25 cellular contexts compared by ENCODE assay signal in genomic region chr1:53288247-53289049, GRCh38. TPM values are rescaled to one million over a fixed set of nuclear protein-coding genes. Genes with fewer than 3 reads are reported as not detected.
DNase-seq lines count a peak whose midpoint lies in the region; ATAC-seq and TF ChIP-seq lines count a peak whose summit lies in the region.
"Had no signal": no experiment of that assay in that cellular context is flagged by ENCODE, and none has a peak within 500 bp of the region (broad histone marks: within the 10 kb centered on the region; RNA-seq: fewer than 3 reads in every experiment).

No MANE protein-coding gene starts in this region.

- H2AK5ac ChIP-seq in IMR-90 (ENCODE audit: low read depth, low read length), result 0 out of 2 replicates have a peak overlapping the region, but pooled peaks have one; percentile 9

- no peak overlapping the region for H2BK5ac ChIP-seq in IMR-90 (ENCODE audit: low read depth, low read length, poor library complexity, severe bottlenecking)

- H3K4me1 Mint-ChIP-seq in dendritic cell treated with granulocyte-macrophage colony-stimulating factor and Interleukin-4, amounts not matched to agents 40 ng/mL and 50 ng/mL, for 4 days (ENCODE audit: low read depth), result peaks cover 50% of the 10 kb centered on the region
- H3K4me1 Mint-ChIP-seq in nephron (peaks cover 31% of the 10 kb centered on the region), Calu3 (ENCODE audit: low read depth, unreplicated experiment) (no peaks in the 10 kb centered on the region)
- peaks cover 4% of the 10 kb centered on the region for H3K4me1 Mint-ChIP-seq in activated naive CD4-positive, alpha-beta T cell treated with anti-CD3 and anti-CD28 coated beads for 36 hours (ENCODE audit: low read depth)

- no peaks in the 10 kb centered on the region for H3K9me3 Mint-ChIP-seq in dendritic cell treated with granulocyte-macrophage colony-stimulating factor and Interleukin-4, amounts not matched to agents 40 ng/mL and 50 ng/mL, for 4 days
- H3K9me3 Mint-ChIP-seq in nephron (no peaks in the 10 kb centered on the region), Calu3 (ENCODE audit: low read depth, unreplicated experiment) (no peaks in the 10 kb centered on the region)
- H3K9me3 Mint-ChIP-seq in activated naive CD4-positive, alpha-beta T cell treated with anti-CD3 and anti-CD28 coated beads for 36 hours, result no peaks in the 10 kb centered on the region
- H3K9me3 Mint-ChIP-seq: activated T-helper 2 cell treated with anti-CD3 and anti-CD28 coated beads, Interferon-gamma antibody, Interleukin-2, Interleukin-4, amounts not matched to agents 10 μg/mL and 5 μg/mL and 100 μg/mL, durations not matched to agents 14 hours and 24 hours and 36 hours; naive B cell; stimulated activated memory B cell treated with anti-CD40 and anti-IgM and Interleukin-4, amounts not matched to agents 10 μg/mL and 1 μg/mL and 100 μg/mL, for 72 hours had no signal

- intact Hi-C loops in IMR-90 (cut with micrococcal nuclease) (no loop called here), Calu3 (cut with micrococcal nuclease; ENCODE audit: unreplicated experiment) (no loop called here)
- intact Hi-C loops in dendritic cell treated with granulocyte-macrophage colony-stimulating factor and Interleukin-4, amounts not matched to agents 40 ng/mL and 50 ng/mL, for 4 days (cut with micrococcal nuclease), result no loop called here
- intact Hi-C loops in activated naive CD4-positive, alpha-beta T cell treated with anti-CD3 and anti-CD28 coated beads for 36 hours (cut with micrococcal nuclease), result no loop called here

- ATAC-seq in IMR-90 (ENCODE audit: low read depth), result no peak
- ATAC-seq in HG03521 (IDR thresholded peaks at IDR 0.05; ENCODE audit: unreplicated experiment), result no peak
- ATAC-seq: foreskin keratinocyte; sciatic nerve; stimulated activated memory B cell treated with anti-CD40 and anti-IgM and Interleukin-4, amounts not matched to agents 10 μg/mL and 1 μg/mL and 100 μg/mL, for 72 hours had no signal

- H3K14ac ChIP-seq in IMR-90 (replicated peaks; ENCODE audit: low read depth, low read length), result no peak overlapping the region

- 0 out of 4 replicates have a peak, but pooled peaks cover 0 to 4% of the 10 kb centered on the region in 2 experiments for H3K79me1 ChIP-seq in IMR-90 (ENCODE audit: low read depth in 1 of 2, low read length in 2 of 2)

- peak overlapping the region; percentile 35 for H2AFZ ChIP-seq in IMR-90 (replicated peaks; ENCODE audit: low read length, poor library complexity)
- H2AFZ ChIP-seq: parathyroid adenoma had no signal

- in situ Hi-C loops in IMR-90 (cut with MboI; ENCODE audit: low sequenced_read_pairs), result no loop called here

- H4K8ac ChIP-seq in IMR-90 (ENCODE audit: low read depth in 2 of 2, low read length in 2 of 2), result no peak overlapping the region

- H3K4me3 Mint-ChIP-seq in dendritic cell treated with granulocyte-macrophage colony-stimulating factor and Interleukin-4, amounts not matched to agents 40 ng/mL and 50 ng/mL, for 4 days, result no peak overlapping the region
- peak overlapping the region in 1 of 3 experiments; percentile 13 for H3K4me3 Mint-ChIP-seq in nephron
- no peak overlapping the region for H3K4me3 Mint-ChIP-seq in Calu3 (ENCODE audit: low read depth, unreplicated experiment)
- no peak overlapping the region for H3K4me3 Mint-ChIP-seq in activated naive CD4-positive, alpha-beta T cell treated with anti-CD3 and anti-CD28 coated beads for 36 hours
- H3K4me3 Mint-ChIP-seq: naive B cell; stimulated activated memory B cell treated with anti-CD40 and anti-IgM and Interleukin-4, amounts not matched to agents 10 μg/mL and 1 μg/mL and 100 μg/mL, for 72 hours had no signal

- H3K4ac ChIP-seq in IMR-90 (ENCODE audit: low read depth, low read length), result no peak overlapping the region

- H3K27me3 Mint-ChIP-seq in dendritic cell treated with granulocyte-macrophage colony-stimulating factor and Interleukin-4, amounts not matched to agents 40 ng/mL and 50 ng/mL, for 4 days, result no peaks in the 10 kb centered on the region
- H3K27me3 Mint-ChIP-seq in nephron (ENCODE audit: low read depth) (peaks cover 11% of the 10 kb centered on the region), Calu3 (ENCODE audit: unreplicated experiment) (no peaks in the 10 kb centered on the region)
- H3K27me3 Mint-ChIP-seq in activated naive CD4-positive, alpha-beta T cell treated with anti-CD3 and anti-CD28 coated beads for 36 hours (ENCODE audit: low read depth), result no peaks in the 10 kb centered on the region
- H3K27me3 Mint-ChIP-seq: naive B cell; stimulated activated memory B cell treated with anti-CD40 and anti-IgM and Interleukin-4, amounts not matched to agents 10 μg/mL and 1 μg/mL and 100 μg/mL, for 72 hours had no signal

- CTCF ChIA-PET in IMR-90 (lab: Yijun Ruan, JAX) (interaction anchor here (0.5 kb wide), 1 partner anchor 24 kb away, joined by 3 read pairs; no protein-coding TSS in a partner anchor), Calu3 (lab: Charles Lee) (no interaction called here)
- CTCF ChIA-PET in activated naive CD4-positive, alpha-beta T cell treated with anti-CD3 and anti-CD28 coated beads for 36 hours (lab: Charles Lee), result no interaction called here

- H2BK15ac ChIP-seq in IMR-90 (ENCODE audit: low read depth, low read length), result no peak overlapping the region

- H3K27ac Mint-ChIP-seq in dendritic cell treated with granulocyte-macrophage colony-stimulating factor and Interleukin-4, amounts not matched to agents 40 ng/mL and 50 ng/mL, for 4 days, result peak overlapping the region; percentile 9
- H3K27ac Mint-ChIP-seq in nephron, result peak overlapping the region; percentile 64 to 84 (median 73)
- no peak overlapping the region for H3K27ac Mint-ChIP-seq in Calu3 (ENCODE audit: unreplicated experiment)
- no peak overlapping the region for H3K27ac Mint-ChIP-seq in activated naive CD4-positive, alpha-beta T cell treated with anti-CD3 and anti-CD28 coated beads for 36 hours
- H3K27ac Mint-ChIP-seq: activated T-helper 2 cell treated with anti-CD3 and anti-CD28 coated beads, Interferon-gamma antibody, Interleukin-2, Interleukin-4, amounts not matched to agents 10 μg/mL and 5 μg/mL and 100 μg/mL, durations not matched to agents 14 hours and 24 hours and 36 hours; stimulated activated memory B cell treated with anti-CD40 and anti-IgM and Interleukin-4, amounts not matched to agents 10 μg/mL and 1 μg/mL and 100 μg/mL, for 72 hours had no signal

- no peaks in the 10 kb centered on the region for H3K9me3 ChIP-seq in IMR-90 (ENCODE audit: control insufficient read depth, insufficient read depth, low read length)
- H3K9me3 ChIP-seq: thoracic aorta had no signal

- BruUV-seq in IMR-90 (replicated peaks; lab: Mats Ljungman, UMichigan), result no TSS peak
- BruUV-seq in Calu3 (replicated peaks; lab: Mats Ljungman, UMichigan), result no TSS peak

- H3K9ac ChIP-seq in IMR-90 (ENCODE audit: low read depth, low read length), result no peak overlapping the region
- H3K9ac ChIP-seq: parathyroid adenoma had no signal

- no peak overlapping the region for H3K4me2 ChIP-seq in IMR-90 (ENCODE audit: low read depth, low read length)

- H3K27ac ChIP-seq in IMR-90 (ENCODE audit: insufficient read depth, low read length), result no peak overlapping the region
- H3K27ac ChIP-seq: foreskin keratinocyte, parathyroid adenoma, thoracic aorta had no signal

- H3K23ac ChIP-seq in IMR-90 (ENCODE audit: low read depth, low read length), result no peak overlapping the region

- no peak overlapping the region for H4K91ac ChIP-seq in IMR-90 (ENCODE audit: insufficient read depth, low read depth, low read length)

- 32% methylated on average over 3 of the region's 17 CpGs; no CpG with 5 or more reads in 1 of the 2 experiments for WGBS in IMR-90 (ENCODE audit: extremely low coverage in 2 of 2, insufficient read length in 1 of 2), 2 experiments

- peaks cover 3% of the 10 kb centered on the region; the same call in 1 of the 2 replicates for H3K4me1 ChIP-seq in IMR-90 (ENCODE audit: control insufficient read depth, insufficient read depth, low read length)
- H3K4me1 ChIP-seq: foreskin keratinocyte, parathyroid adenoma had no signal

- H3K9me1 ChIP-seq in IMR-90 (ENCODE audit: insufficient read depth, low read length), result peaks cover 11% of the 10 kb centered on the region; the same call in 1 of the 2 replicates

- H3K27me3 ChIP-seq in IMR-90 (ENCODE audit: control insufficient read depth, insufficient read depth, low read length), result no peaks in the 10 kb centered on the region
- H3K27me3 ChIP-seq: foreskin keratinocyte had no signal

- no peak overlapping the region for H3K18ac ChIP-seq in IMR-90 (ENCODE audit: low read depth, low read length)

- H3K36me3 ChIP-seq in IMR-90 (ENCODE audit: control insufficient read depth, insufficient read depth, low read length), result peaks cover 2% of the 10 kb centered on the region; the same call in 1 of the 2 replicates

- DNase-seq in ELF-1 (ENCODE audit: low read depth, low spot score) (peak; percentile 59), IMR-90 (no peak), NCI-H1048 (lab: John Stamatoyannopoulos, UW) (no peak), Calu3 (no peak)
- no peak for DNase-seq in activated naive CD4-positive, alpha-beta T cell treated with anti-CD3 and anti-CD28 coated beads for 36 hours
- DNase-seq: activated CD4-positive, alpha-beta T cell treated with anti-CD3 and anti-CD28 coated beads for 4 hours; DMS153; foreskin keratinocyte; GF-D8; hippocampal formation; kidney; mammary epithelial cell; naive B cell; NCI-H1105 treated with DMSO at 0.1 percent for 48 hours; NCI-H2107; NCI-H526; SHP77 had no signal

- no peak for TF ChIP-seq RAD21 in IMR-90 (IDR thresholded peaks at IDR 0.05; ENCODE audit: low read length)

- peak overlapping the region; percentile 30 for H2AK9ac ChIP-seq in IMR-90 (replicated peaks; ENCODE audit: low read depth, low read length, poor library complexity)

- no peak overlapping the region for H2BK20ac ChIP-seq in IMR-90 (ENCODE audit: low read depth, low read length)

- H3K36me3 Mint-ChIP-seq in dendritic cell treated with granulocyte-macrophage colony-stimulating factor and Interleukin-4, amounts not matched to agents 40 ng/mL and 50 ng/mL, for 4 days (ENCODE audit: low read depth), result peaks cover 64% of the 10 kb centered on the region
- H3K36me3 Mint-ChIP-seq in nephron (ENCODE audit: low read depth) (no peaks in the 10 kb centered on the region), Calu3 (ENCODE audit: insufficient read depth, unreplicated experiment) (peaks cover 28% of the 10 kb centered on the region)
- H3K36me3 Mint-ChIP-seq in activated naive CD4-positive, alpha-beta T cell treated with anti-CD3 and anti-CD28 coated beads for 36 hours (ENCODE audit: low read depth), result peaks cover 17% of the 10 kb centered on the region
- H3K36me3 Mint-ChIP-seq: naive B cell had no signal

- POLR2A ChIA-PET in IMR-90 (lab: Charles Lee; ENCODE audit: unreplicated experiment), result no interaction called here

- H4K5ac ChIP-seq in IMR-90 (ENCODE audit: low read depth, low read length), result no peak overlapping the region

- H3K4me3 ChIP-seq in IMR-90 (ENCODE audit: insufficient read depth, low read depth, low read length), result no peak overlapping the region
- H3K4me3 ChIP-seq: thoracic aorta had no signal

- H3K56ac ChIP-seq in IMR-90 (ENCODE audit: extremely low read depth, insufficient read depth, low read length), result no peak overlapping the region

- H4K20me1 ChIP-seq in IMR-90 (ENCODE audit: insufficient read depth, low read length), result 0 out of 2 replicates have a peak, but pooled peaks cover 3% of the 10 kb centered on the region

- TF ChIP-seq POLR2A in IMR-90 (IDR thresholded peaks at IDR 0.05; ENCODE audit: low read depth, low read length), result no peak

- H2BK120ac ChIP-seq in IMR-90 (ENCODE audit: low read depth, low read length), result no peak overlapping the region

- dilution Hi-C loops in IMR-90 (cut with HindIII; ENCODE audit: low sequenced_read_pairs, unreplicated experiment), result no loop called here

- TF ChIP-seq CTCF in IMR-90 (conservative IDR thresholded peaks at IDR 0.05; ENCODE audit: low read depth, low read length) (no peak), nephron (IDR thresholded peaks at IDR 0.05; ENCODE audit: unreplicated experiment in 3 of 3) (no peak), Calu3 (IDR thresholded peaks at IDR 0.05; ENCODE audit: unreplicated experiment) (no peak)

RNA-seq across cellular contexts. Expression of gene LRP8, which starts 39.4 kb away (rescaled TPM):
- total RNA-seq in IMR-90 (2012; rRNA removed), result 11.1 and 12.0 TPM in 2 replicates
- polyA plus RNA-seq in IMR-90 (2012; rRNA removed), result 12.1 and 12.6 TPM in 2 replicates
- 5.9 and 7.7 TPM in 2 replicates for polyA plus RNA-seq in IMR-90 (2012; cell fraction: cytosol; rRNA removed)
- 40.5 and 54.0 TPM in 2 replicates for polyA plus RNA-seq in IMR-90 (2012; cell fraction: nucleus; rRNA removed; ENCODE audit: low replicate concordance)
- total RNA-seq in Calu3 (2022), result 84.1 and 104 TPM in 2 replicates
- total RNA-seq in activated naive CD4-positive, alpha-beta T cell treated with anti-CD3 and anti-CD28 coated beads for 36 hours, result 10 to 100 TPM; 27.7 to 32.9 TPM

RNA-seq across cellular contexts. Expression of gene MAGOH, which starts 50.1 kb away (rescaled TPM):
- total RNA-seq in IMR-90 (2012; rRNA removed), result 3.8 and 26.4 TPM in 2 replicates
- polyA plus RNA-seq in IMR-90 (2012; rRNA removed), result 19.0 and 26.3 TPM in 2 replicates
- 2.2 and 3.2 TPM in 2 replicates for polyA plus RNA-seq in IMR-90 (2012; cell fraction: cytosol; rRNA removed)
- polyA plus RNA-seq in IMR-90 (2012; cell fraction: nucleus; rRNA removed; ENCODE audit: low replicate concordance), result 0.38 and 5.7 TPM in 2 replicates
- total RNA-seq in Calu3 (2022), result 61.9 and 70.2 TPM in 2 replicates
- 10 to 100 TPM; 83.7 to 87.2 TPM for total RNA-seq in activated naive CD4-positive, alpha-beta T cell treated with anti-CD3 and anti-CD28 coated beads for 36 hours

Comparison
In these comparisons a context has a peak if more than half of its experiments do, and no peak if none do; other contexts are left out.
1. H3K27ac Mint-ChIP-seq: peak in dendritic cell treated with granulocyte-macrophage colony-stimulating factor and Interleukin-4, amounts not matched to agents 40 ng/mL and 50 ng/mL, for 4 days (single experiment) and nephron (3 of 3); none in Calu3 (single experiment) and activated naive CD4-positive, alpha-beta T cell treated with anti-CD3 and anti-CD28 coated beads for 36 hours (single experiment).